In the genomic region with DNA sequence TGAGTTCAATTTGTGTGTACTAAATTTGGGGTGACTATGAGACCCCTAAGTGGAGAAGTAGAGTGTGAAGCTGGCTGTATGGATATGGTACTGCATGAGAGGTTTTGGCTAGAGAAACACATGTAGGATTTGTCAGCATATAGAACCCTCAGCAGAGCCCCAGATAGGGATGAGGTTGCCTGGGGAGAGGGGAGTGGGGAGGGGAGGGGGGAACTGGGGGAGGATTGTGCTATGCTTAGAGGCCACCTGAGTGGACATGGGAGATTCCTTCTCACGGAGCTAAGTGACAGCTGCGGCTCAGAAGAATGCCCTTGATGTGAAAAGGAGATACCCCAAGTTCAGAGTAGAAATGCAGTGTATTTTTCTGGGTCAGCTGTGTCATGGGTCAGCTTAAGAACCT, we compare ENCODE assay signal across 28 cellular contexts.
"Had no signal": no experiment of that assay in that cellular context is flagged by ENCODE, and none has a peak within 500 bp of the region (broad histone marks: within the 10 kb centered on the region; RNA-seq: fewer than 3 reads in every experiment).

No MANE protein-coding gene starts in this region.

- H3K9me3 ChIP-seq: Peyer's patch had no signal

- H3K27me3 ChIP-seq: Peyer's patch had no signal

- H3K4me3 Mint-ChIP-seq: activated CD4-positive, alpha-beta memory T cell treated with anti-CD3 and anti-CD28 coated beads for 36 hours; activated CD4-positive, alpha-beta T cell treated with anti-CD3 and anti-CD28 coated beads, Interleukin-2, amount 10 ng/mL, durations not matched to agents 7 days and 5 days; activated naive CD4-positive, alpha-beta T cell treated with anti-CD3 and anti-CD28 coated beads for 36 hours; activated naive CD8-positive, alpha-beta T cell; activated T-helper 17 cell treated with anti-CD3 and anti-CD28 coated beads, Interleukin-2, amount 50 U/mL, for 72 hours; T-helper 17 cell had no signal

- H3K9me3 Mint-ChIP-seq: activated CD4-positive, alpha-beta memory T cell treated with anti-CD3 and anti-CD28 coated beads for 36 hours; activated CD4-positive, alpha-beta T cell treated with anti-CD3 and anti-CD28 coated beads, Interleukin-2, amount 10 ng/mL, durations not matched to agents 7 days and 5 days; activated naive CD4-positive, alpha-beta T cell treated with anti-CD3 and anti-CD28 coated beads for 36 hours; activated T-helper 17 cell treated with anti-CD3 and anti-CD28 coated beads, Interleukin-2, amount 50 U/mL, for 72 hours; brain had no signal

- H3K4me3 ChIP-seq: Peyer's patch had no signal

- ATAC-seq: activated T-helper 17 cell treated with anti-CD3 and anti-CD28 coated beads, Interleukin-2, amount 50 U/mL, for 72 hours; T-helper 17 cell had no signal

- DNase-seq: activated CD4-positive, alpha-beta memory T cell treated with anti-CD3 and anti-CD28 coated beads for 36 hours; activated CD4-positive, alpha-beta T cell treated with anti-CD3 and anti-CD28 coated beads, Interleukin-2, amount 10 ng/mL, durations not matched to agents 7 days and 5 days; activated CD4-positive, CD25-positive, alpha-beta regulatory T cell; activated CD8-positive, alpha-beta memory T cell treated with anti-CD3 and anti-CD28 coated beads for 24 hours; activated gamma-delta T cell; activated naive CD4-positive, alpha-beta T cell treated with anti-CD3 and anti-CD28 coated beads for 36 hours; activated T-cell treated with anti-CD3 and anti-CD28 coated beads for 4 hours; activated T-cell treated with anti-CD3 and anti-CD28 coated beads, Interleukin-2, amount 50 U/mL, for 48 hours; amygdala; IMR-90; KG1; NCI-H1092; NCI-H1417; NCI-H2029; NCI-H2107; NCI-H2171 treated with DMSO at 0.1 percent for 48 hours; NCI-H226; NCI-H510A; NCI-H69; NK-92 treated with Interleukin-12 subunit alpha and Interleukin-12 subunit beta, amount 100 ng/mL, for 24 hours; OCI-M1; SHP77 treated with DMSO at 0.1 percent for 48 hours; T-helper 17 cell; T1000 had no signal

- H3K36me3 Mint-ChIP-seq: activated CD4-positive, alpha-beta memory T cell treated with anti-CD3 and anti-CD28 coated beads for 36 hours; brain had no signal

- H3K27me3 Mint-ChIP-seq: activated CD4-positive, alpha-beta memory T cell treated with anti-CD3 and anti-CD28 coated beads for 36 hours; activated CD4-positive, alpha-beta T cell treated with anti-CD3 and anti-CD28 coated beads, Interleukin-2, amount 10 ng/mL, durations not matched to agents 7 days and 5 days; activated naive CD8-positive, alpha-beta T cell; activated T-helper 17 cell treated with anti-CD3 and anti-CD28 coated beads, Interleukin-2, amount 50 U/mL, for 72 hours; T-helper 17 cell had no signal

- H3K27ac Mint-ChIP-seq: activated CD4-positive, alpha-beta memory T cell treated with anti-CD3 and anti-CD28 coated beads for 36 hours; activated CD4-positive, alpha-beta T cell treated with anti-CD3 and anti-CD28 coated beads, Interleukin-2, amount 10 ng/mL, durations not matched to agents 7 days and 5 days; activated naive CD4-positive, alpha-beta T cell treated with anti-CD3 and anti-CD28 coated beads for 36 hours; activated naive CD8-positive, alpha-beta T cell; T-helper 17 cell had no signal
